In the genomic region with DNA sequence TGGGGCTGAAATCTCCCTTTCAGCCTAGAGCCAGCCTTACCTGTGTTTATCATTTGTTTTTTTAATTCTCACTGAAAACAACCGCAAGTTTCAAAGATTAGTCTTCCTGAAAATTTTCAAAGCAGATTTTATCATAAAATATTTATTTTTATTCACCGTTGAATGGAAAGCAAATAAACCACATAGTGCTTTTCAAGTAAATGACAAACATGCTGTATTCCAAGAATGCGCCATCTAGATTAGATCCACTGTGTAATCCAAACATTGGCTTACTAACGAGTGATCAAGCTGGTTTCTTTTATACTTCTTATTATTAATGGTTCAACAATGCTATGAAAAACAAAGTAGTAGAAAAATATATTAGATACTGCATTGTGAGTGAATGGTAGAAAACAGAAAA, we compare ENCODE assay signal across 30 cellular contexts.
"Had no signal": no experiment of that assay in that cellular context is flagged by ENCODE, and none has a peak within 500 bp of the region (broad histone marks: within the 10 kb centered on the region; RNA-seq: fewer than 3 reads in every experiment).

No MANE protein-coding gene starts in this region.

- FAIRE-seq: bronchial epithelial cell, TTC549 had no signal

- H3K4me1 ChIP-seq: ascending aorta had no signal

- H3K27me3 ChIP-seq: ascending aorta, cardiac muscle cell had no signal

- H3K27ac ChIP-seq: ascending aorta, cardiac muscle cell, VCaP had no signal

- H3K36me3 ChIP-seq: ascending aorta, cardiac muscle cell had no signal

- ATAC-seq: activated CD8-positive, alpha-beta memory T cell treated with anti-CD3 and anti-CD28 coated beads, Interleukin-2, amount 10 ng/mL, durations not matched to agents 7 days and 5 days; activated CD8-positive, alpha-beta T cell treated with anti-CD3 and anti-CD28 coated beads, Interleukin-2, amount 10 ng/mL, durations not matched to agents 7 days and 5 days; activated naive CD8-positive, alpha-beta T cell treated with anti-CD3 and anti-CD28 coated beads, Interleukin-2, amount 50 U/mL, for 24 hours had no signal

- H3K9me3 ChIP-seq: ascending aorta had no signal

- DNase-seq: activated B cell treated with CpG ODN at 0.5 μM for 24 hours; activated CD4-positive, alpha-beta memory T cell treated with anti-CD3 and anti-CD28 coated beads, Interleukin-2, amount 10 ng/mL, durations not matched to agents 7 days and 5 days; activated CD4-positive, alpha-beta T cell treated with anti-CD3 and anti-CD28 coated beads for 4 hours; activated CD4-positive, alpha-beta T cell treated with anti-CD3 and anti-CD28 coated beads, Interleukin-2, amount 10 ng/mL, durations not matched to agents 24 days and 14 days; activated CD4-positive, alpha-beta T cell treated with anti-CD3 and anti-CD28 coated beads, Interleukin-2, amount 50 U/mL, for 1 hour; activated CD4-positive, alpha-beta T cell treated with anti-CD3 and anti-CD28 coated beads, Interleukin-2, amount 50 U/mL, for 4 hours; activated CD4-positive, CD25-positive, alpha-beta regulatory T cell treated with anti-CD3 and anti-CD28 coated beads, Interleukin-2, amount 50 U/mL, for 72 hours; activated CD8-positive, alpha-beta memory T cell treated with anti-CD3 and anti-CD28 coated beads for 24 hours; activated CD8-positive, alpha-beta memory T cell treated with anti-CD3 and anti-CD28 coated beads, Interleukin-2, amount 10 ng/mL, durations not matched to agents 7 days and 5 days; activated CD8-positive, alpha-beta memory T cell treated with anti-CD3 and anti-CD28 coated beads, Interleukin-2, amount 50 U/mL, for 48 hours; activated CD8-positive, alpha-beta T cell treated with anti-CD3 and anti-CD28 coated beads, Interleukin-2, amount 10 ng/mL, durations not matched to agents 7 days and 5 days; activated effector memory CD4-positive, alpha-beta T cell treated with Interleukin-2 at 50 U/mL for 16 hours; activated gamma-delta T cell; activated naive CD4-positive, alpha-beta T cell treated with anti-CD3 and anti-CD28 coated beads, Interleukin-2, amount 10 ng/mL, durations not matched to agents 7 days and 5 days; activated naive CD4-positive, alpha-beta T cell treated with Interleukin-2 at 50 U/mL for 16 hours; activated naive CD8-positive, alpha-beta T cell treated with anti-CD3 and anti-CD28 coated beads, Interleukin-2, amount 10 ng/mL, durations not matched to agents 7 days and 5 days; activated naive CD8-positive, alpha-beta T cell treated with anti-CD3 and anti-CD28 coated beads, Interleukin-2, amount 50 U/mL, for 24 hours; activated T-cell treated with anti-CD3 and anti-CD28 coated beads, Interleukin-2, amount 50 U/mL, for 24 hours; activated T-cell treated with anti-CD3 and anti-CD28 coated beads, Interleukin-2, amount 50 U/mL, for 48 hours; amygdala; anterior cingulate cortex; caudate nucleus; cerebellar nuclear complex; T-helper 2 cell; T-helper 9 cell had no signal

- H3K4me3 ChIP-seq: ascending aorta, cardiac muscle cell had no signal
